ENCODE assay signal across 2 cellular contexts in the genomic region with DNA sequence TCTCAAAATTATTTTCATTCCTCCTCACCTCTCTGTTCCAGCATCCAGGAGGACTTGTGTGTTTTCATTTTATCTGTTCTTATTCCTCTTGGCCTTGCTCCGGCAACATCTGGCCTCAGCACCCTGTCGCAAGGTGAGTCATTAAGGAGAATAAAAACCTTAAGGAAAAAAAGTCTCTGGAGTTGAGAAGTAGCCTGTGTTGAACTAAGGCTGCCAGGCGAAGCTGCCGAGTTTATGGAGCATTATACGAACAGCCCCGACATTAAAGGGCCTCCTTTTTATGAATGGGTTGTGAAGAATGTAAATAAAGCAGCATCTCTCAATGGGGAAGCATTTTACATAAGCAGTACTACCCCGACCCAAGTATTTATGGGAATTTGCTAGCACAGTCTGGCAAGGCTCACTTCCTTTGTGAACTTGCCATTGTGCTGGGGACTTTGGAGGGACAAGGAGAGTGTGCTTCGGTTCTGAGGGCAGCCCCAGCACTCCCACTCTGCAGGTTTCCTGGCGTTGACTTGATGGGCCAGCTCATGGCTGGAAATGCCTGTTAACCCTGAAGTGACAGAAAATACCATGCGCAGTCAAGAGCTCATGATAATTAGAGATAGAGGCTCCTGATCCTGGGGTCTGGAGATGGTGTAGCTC.
TF ChIP-seq lines count a peak whose summit lies in the region.

No MANE protein-coding gene starts in this region.

TF ChIP-seq in H1, 55 proteins besides CTCF, POLR2A, EP300 and RAD21:
- TF ChIP-seq KDM4A (IDR thresholded peaks at IDR 0.05; ENCODE audit: low read depth, low read length, severe bottlenecking) = no peak
- no peak for TF ChIP-seq POLR2AphosphoS5 (IDR thresholded peaks at IDR 0.05; ENCODE audit: low read depth, low read length)
- TF ChIP-seq JUND (IDR thresholded peaks at IDR 0.05; ENCODE audit: low read length) = no peak
- no peak for TF ChIP-seq KDM1A (IDR thresholded peaks at IDR 0.05; ENCODE audit: borderline replicate concordance, low read length)
- TF ChIP-seq BRCA1 (IDR thresholded peaks at IDR 0.05; ENCODE audit: low read depth, low read length) = no peak
- TF ChIP-seq SAP30 (IDR thresholded peaks at IDR 0.05; ENCODE audit: insufficient read depth, insufficient replicate concordance, low read length) = no peak
- TF ChIP-seq TAF7 (optimal IDR thresholded peaks at IDR 0.05; ENCODE audit: borderline replicate concordance, low read depth, low read length) = no peak
- no peak for TF ChIP-seq NRF1 (IDR thresholded peaks at IDR 0.05; ENCODE audit: low read depth, low read length)

TF ChIP-seq in SK-N-SH treated with all-trans-retinoic acid at 6 μM for 48 hours, 23 proteins besides CTCF, POLR2A, EP300 and RAD21:
- no peak for TF ChIP-seq RARB (CRISPR knock-in tag; IDR thresholded peaks at IDR 0.05)
- TF ChIP-seq ZFP30 (CRISPR knock-in tag; IDR thresholded peaks at IDR 0.05) = no peak
- no peak for TF ChIP-seq BACH2 (CRISPR knock-in tag; IDR thresholded peaks at IDR 0.05; ENCODE audit: borderline replicate concordance)
- no peak for TF ChIP-seq ISL1 (CRISPR knock-in tag; IDR thresholded peaks at IDR 0.05)
- TF ChIP-seq ARNTL (CRISPR knock-in tag; IDR thresholded peaks at IDR 0.05; ENCODE audit: borderline replicate concordance, low read depth) = no peak
- TF ChIP-seq, protein P1, sequence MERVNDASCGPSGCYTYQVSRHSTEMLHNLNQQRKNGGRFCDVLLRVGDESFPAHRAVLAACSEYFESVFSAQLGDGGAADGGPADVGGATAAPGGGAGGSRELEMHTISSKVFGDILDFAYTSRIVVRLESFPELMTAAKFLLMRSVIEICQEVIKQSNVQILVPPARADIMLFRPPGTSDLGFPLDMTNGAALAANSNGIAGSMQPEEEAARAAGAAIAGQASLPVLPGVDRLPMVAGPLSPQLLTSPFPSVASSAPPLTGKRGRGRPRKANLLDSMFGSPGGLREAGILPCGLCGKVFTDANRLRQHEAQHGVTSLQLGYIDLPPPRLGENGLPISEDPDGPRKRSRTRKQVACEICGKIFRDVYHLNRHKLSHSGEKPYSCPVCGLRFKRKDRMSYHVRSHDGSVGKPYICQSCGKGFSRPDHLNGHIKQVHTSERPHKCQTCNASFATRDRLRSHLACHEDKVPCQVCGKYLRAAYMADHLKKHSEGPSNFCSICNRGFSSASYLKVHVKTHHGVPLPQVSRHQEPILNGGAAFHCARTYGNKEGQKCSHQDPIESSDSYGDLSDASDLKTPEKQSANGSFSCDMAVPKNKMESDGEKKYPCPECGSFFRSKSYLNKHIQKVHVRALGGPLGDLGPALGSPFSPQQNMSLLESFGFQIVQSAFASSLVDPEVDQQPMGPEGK (CRISPR knock-in tag; IDR thresholded peaks at IDR 0.05; ENCODE audit: borderline replicate concordance) = no peak
- no peak for TF ChIP-seq CSDC2 (CRISPR knock-in tag; IDR thresholded peaks at IDR 0.05)
- TF ChIP-seq, protein P2, sequence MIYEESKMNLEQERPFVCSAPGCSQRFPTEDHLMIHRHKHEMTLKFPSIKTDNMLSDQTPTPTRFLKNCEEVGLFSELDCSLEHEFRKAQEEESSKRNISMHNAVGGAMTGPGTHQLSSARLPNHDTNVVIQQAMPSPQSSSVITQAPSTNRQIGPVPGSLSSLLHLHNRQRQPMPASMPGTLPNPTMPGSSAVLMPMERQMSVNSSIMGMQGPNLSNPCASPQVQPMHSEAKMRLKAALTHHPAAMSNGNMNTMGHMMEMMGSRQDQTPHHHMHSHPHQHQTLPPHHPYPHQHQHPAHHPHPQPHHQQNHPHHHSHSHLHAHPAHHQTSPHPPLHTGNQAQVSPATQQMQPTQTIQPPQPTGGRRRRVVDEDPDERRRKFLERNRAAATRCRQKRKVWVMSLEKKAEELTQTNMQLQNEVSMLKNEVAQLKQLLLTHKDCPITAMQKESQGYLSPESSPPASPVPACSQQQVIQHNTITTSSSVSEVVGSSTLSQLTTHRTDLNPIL (CRISPR knock-in tag; IDR thresholded peaks at IDR 0.05; ENCODE audit: low read depth) = no peak
- TF ChIP-seq ESRRG (CRISPR knock-in tag; IDR thresholded peaks at IDR 0.05) = no peak
- no peak for TF ChIP-seq GLIS3 (CRISPR knock-in tag; IDR thresholded peaks at IDR 0.05)
- no peak for TF ChIP-seq PPARA (CRISPR knock-in tag; IDR thresholded peaks at IDR 0.05; ENCODE audit: borderline replicate concordance)
